Comparison of ENCODE assay signal across 1 cellular context in the genomic region with DNA sequence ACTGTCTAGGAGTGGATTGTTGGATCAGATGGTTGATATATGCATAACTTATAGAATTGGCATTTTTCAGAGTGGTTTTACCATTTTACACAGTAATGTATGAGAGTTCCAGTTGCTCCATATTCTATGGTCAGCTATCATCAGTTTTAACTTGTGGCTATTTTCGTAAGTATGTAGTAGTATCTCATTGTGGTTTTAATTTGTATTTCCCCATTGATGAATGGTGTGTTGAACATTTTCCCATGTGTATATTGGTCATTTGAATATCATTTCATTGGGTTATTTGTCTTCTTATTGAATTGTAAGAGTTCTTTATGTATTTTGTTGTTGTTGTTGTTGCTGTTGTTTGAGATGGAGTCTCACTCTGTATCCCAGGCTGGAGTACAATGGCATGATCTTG.
"Had no signal": no experiment of that assay in that cellular context is flagged by ENCODE, and none has a peak within 500 bp of the region (broad histone marks: within the 10 kb centered on the region; RNA-seq: fewer than 3 reads in every experiment).

No MANE protein-coding gene starts in this region.

- H3K4me3 ChIP-seq: GM12878 had no signal

- ATAC-seq: GM12878 had no signal
